In genomic region chr1:230104395-230105244, GRCh38 we compare ENCODE assay signal across 8 cellular contexts. TPM values are rescaled to one million over a fixed set of nuclear protein-coding genes. Genes with fewer than 3 reads are reported as not detected.
DNase-seq lines count a peak whose midpoint lies in the region; ATAC-seq, FAIRE-seq and TF ChIP-seq lines count a peak whose summit lies in the region.

No MANE protein-coding gene starts in this region.

- peak in 9 of 56 donors; percentile 1 to 24 (median 12) for TF ChIP-seq CTCF in dorsolateral prefrontal cortex (IDR thresholded peaks at IDR 0.05 in 54 of 56, conservative IDR thresholded peaks at IDR 0.05 in 2 of 56; ENCODE audit: low read depth in 1 of 56, partially characterized antibody in 56 of 56)

- no peak overlapping the region for H2AK5ac ChIP-seq in mesendoderm (ENCODE audit: low read length)

- H3K36me3 ChIP-seq in mesendoderm (ENCODE audit: control insufficient read depth, insufficient read depth, low read length): no peaks in the 10 kb centered on the region

- no peak overlapping the region for H3K56ac ChIP-seq in mesendoderm (ENCODE audit: low read length)

- H3K9ac ChIP-seq in mesendoderm (ENCODE audit: low read length): no peak overlapping the region

- DNase-seq in GM18507 (ENCODE audit: extremely low spot score, insufficient read length, low read depth) (no peak), NCI-H2196 (lab: John Stamatoyannopoulos, UW; ENCODE audit: unreplicated experiment) (peak; percentile 86), dorsolateral prefrontal cortex (peak; percentile 69 to 97 (median 86)), mesendoderm (peak; percentile 85)
- peak; percentile 67 to 70 for DNase-seq in activated CD4-positive, alpha-beta T cell treated with anti-CD3 and anti-CD28 coated beads, Interleukin-2, amount 50 U/mL, for 4 hours
- peak; percentile 18 for DNase-seq in stimulated activated CD8-positive, alpha-beta memory T cell treated with anti-CD3 and anti-CD28 coated beads, Interleukin-15, amount 100 ng/mL, for 1 hour (ENCODE audit: low read depth)

- no peak overlapping the region for H2BK120ac ChIP-seq in mesendoderm (ENCODE audit: low read depth, low read length)

- no peak overlapping the region for H4K8ac ChIP-seq in mesendoderm (ENCODE audit: low read depth, low read length)

- no peak overlapping the region for H2BK5ac ChIP-seq in mesendoderm (ENCODE audit: low read length)

- no peak overlapping the region for H4K5ac ChIP-seq in mesendoderm (ENCODE audit: low read length)

- no CpG with 5 or more reads among the region's 19 CpGs for WGBS in mesendoderm (ENCODE audit: extremely low coverage, insufficient coverage, low lambda C conversion rate)

- no peak overlapping the region for H3K23ac ChIP-seq in mesendoderm (ENCODE audit: low read length)

- ATAC-seq in HG02973 (IDR thresholded peaks at IDR 0.05; ENCODE audit: unreplicated experiment) (peak; percentile 39), HG03342 (IDR thresholded peaks at IDR 0.05; ENCODE audit: unreplicated experiment) (no peak)

- H3K27me3 ChIP-seq in dorsolateral prefrontal cortex: no peaks in the 10 kb centered on the region
- H3K27me3 ChIP-seq in mesendoderm (ENCODE audit: insufficient read depth, low read length, poor library complexity): no peaks in the 10 kb centered on the region

- H2BK15ac ChIP-seq in mesendoderm (replicated peaks; ENCODE audit: low read depth): no peak overlapping the region

- no peak overlapping the region for H3K18ac ChIP-seq in mesendoderm (ENCODE audit: low read length)

- peaks cover 15% of the 10 kb centered on the region for H3K79me1 ChIP-seq in mesendoderm (ENCODE audit: low read length)

- intact Hi-C loops in dorsolateral prefrontal cortex (cut with DNase I): loop anchor here in 1 of 2 donors (5.0 kb wide), 1 partner anchor 37 kb away; the partner anchor contains the start of gene GALNT2

- peak; percentile 77 for FAIRE-seq in GM18507 (lab: Jason Lieb, UNC)

- peak overlapping the region in 45 of 59 donors; percentile 1 to 87 (median 53) for H3K27ac ChIP-seq in dorsolateral prefrontal cortex
- H3K27ac ChIP-seq in mesendoderm (ENCODE audit: low read depth, low read length): no peak overlapping the region

- peaks cover 4% of the 10 kb centered on the region for H3K79me2 ChIP-seq in mesendoderm (ENCODE audit: control insufficient read depth, insufficient read depth, low read length)

- H3K4me1 ChIP-seq in mesendoderm (ENCODE audit: control insufficient read depth, low read depth, low read length): peaks cover 1% of the 10 kb centered on the region

- no peak overlapping the region for H3K4ac ChIP-seq in mesendoderm (ENCODE audit: low read depth, low read length)

- peak overlapping the region in 38 of 59 donors; percentile 0 to 48 (median 18) for H3K4me3 ChIP-seq in dorsolateral prefrontal cortex
- H3K4me3 ChIP-seq in mesendoderm (ENCODE audit: low read length): no peak overlapping the region

- H3K4me2 ChIP-seq in mesendoderm (ENCODE audit: low read length): no peak overlapping the region

RNA-seq across cellular contexts. Expression of gene GALNT2, which starts 37.6 kb away (rescaled TPM):
- 10 to 100 TPM; 32.6 to 75.9 (median 45.2) TPM for total RNA-seq in dorsolateral prefrontal cortex
- 36.8 TPM for polyA plus RNA-seq in mesendoderm (2013, experiment 1 of 2)
- polyA plus RNA-seq in mesendoderm (2013, experiment 2 of 2): 37.2 TPM
